In the genomic region with DNA sequence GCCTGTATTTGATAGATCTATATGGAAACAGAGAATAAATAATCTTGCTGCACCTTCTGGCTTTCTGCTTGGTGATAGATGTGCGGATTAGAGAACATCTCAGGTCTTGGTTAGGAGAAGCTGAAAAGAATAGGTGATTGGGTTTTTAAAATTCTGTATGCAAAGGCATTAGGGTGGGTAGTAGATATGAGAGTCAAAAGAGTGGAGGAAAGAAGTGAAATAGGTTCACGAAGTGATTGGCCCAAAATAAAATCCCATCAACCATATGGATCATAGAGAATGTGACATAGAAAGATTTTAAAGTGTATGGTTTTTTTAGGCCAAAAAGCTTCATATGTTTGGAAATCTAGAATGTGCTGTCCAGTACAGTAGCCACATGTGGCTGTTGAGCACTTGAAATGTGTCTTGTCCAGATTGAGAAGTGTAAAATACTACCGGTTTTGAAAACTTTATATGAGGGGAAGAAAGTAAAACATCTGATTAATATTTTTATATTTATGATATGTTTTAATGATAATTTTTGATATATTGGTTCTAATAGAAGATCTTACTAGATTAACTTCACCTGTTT, we compare ENCODE assay signal across 8 cellular contexts. TPM values are rescaled to one million over a fixed set of nuclear protein-coding genes. Genes with fewer than 3 reads are reported as not detected.
DNase-seq lines count a peak whose midpoint lies in the region; ATAC-seq and TF ChIP-seq lines count a peak whose summit lies in the region.

No MANE protein-coding gene starts in this region.

- peak overlapping the region; percentile 92 for H3K4me3 ChIP-seq in adipocyte (ENCODE audit: low read length)
- H3K4me3 ChIP-seq in upper lobe of left lung = peak overlapping the region in 3 of 4 donors; percentile 68 to 80 (median 74)

- peaks cover 37% of the 10 kb centered on the region for H3K4me1 Mint-ChIP-seq in activated naive CD4-positive, alpha-beta T cell treated with anti-CD3 and anti-CD28 coated beads for 36 hours (ENCODE audit: low read depth)
- peaks cover 41% of the 10 kb centered on the region for H3K4me1 Mint-ChIP-seq in memory B cell

- H3K4me1 ChIP-seq in adipocyte (ENCODE audit: control insufficient read depth, insufficient read depth, low read length) = peaks cover 57% of the 10 kb centered on the region
- H3K4me1 ChIP-seq in upper lobe of left lung = peaks cover 47 to 67% (median 54%) of the 10 kb centered on the region in 4 donors

- CTCF ChIA-PET in activated naive CD4-positive, alpha-beta T cell treated with anti-CD3 and anti-CD28 coated beads for 36 hours (lab: Charles Lee) = interaction anchor here (1.2 to 1.9 kb wide), 3 partner anchors 11 to 71 kb away, joined by 3 to 5 read pairs (median 4); no protein-coding TSS in a partner anchor

- H3K27ac ChIP-seq in upper lobe of left lung = peak overlapping the region; percentile 97 to 100 (median 98)

- no peak for DNase-seq in activated naive CD4-positive, alpha-beta T cell treated with anti-CD3 and anti-CD28 coated beads for 36 hours
- no peak for DNase-seq in activated naive CD4-positive, alpha-beta T cell treated with Interleukin-2 at 50 U/mL for 16 hours
- DNase-seq in adipocyte (ENCODE audit: low read depth) = peak; percentile 47
- no peak for DNase-seq in memory B cell (ENCODE audit: low spot score in 2 of 2)
- DNase-seq in upper lobe of left lung = no peak
- no peak for DNase-seq in NCI-H1417 treated with DMSO at 0.1 percent for 48 hours (lab: John Stamatoyannopoulos, UW)
- DNase-seq in NCI-H2171 (lab: John Stamatoyannopoulos, UW) = no peak

- ATAC-seq in memory B cell (ENCODE audit: low read depth) (no peak), upper lobe of left lung (ENCODE audit: low FRiP score in 2 of 2) (no peak), HG03135 (IDR thresholded peaks at IDR 0.05; ENCODE audit: unreplicated experiment) (no peak)

- H3K27me3 ChIP-seq in adipocyte (replicated peaks; ENCODE audit: control insufficient read depth, insufficient read depth, low read length) (no peaks in the 10 kb centered on the region), upper lobe of left lung (no peaks in the 10 kb centered on the region)

- H3K4me3 Mint-ChIP-seq in activated naive CD4-positive, alpha-beta T cell treated with anti-CD3 and anti-CD28 coated beads for 36 hours = peak overlapping the region; percentile 81
- peak overlapping the region; percentile 92 for H3K4me3 Mint-ChIP-seq in memory B cell

- no peak for TF ChIP-seq CTCF in upper lobe of left lung (IDR thresholded peaks at IDR 0.05)

- no peak for TF ChIP-seq POLR2A in upper lobe of left lung (IDR thresholded peaks at IDR 0.05)

- no peak for TF ChIP-seq EP300 in upper lobe of left lung (IDR thresholded peaks at IDR 0.05)

- H3K9me3 Mint-ChIP-seq in activated naive CD4-positive, alpha-beta T cell treated with anti-CD3 and anti-CD28 coated beads for 36 hours = no peaks in the 10 kb centered on the region
- peaks cover 1% of the 10 kb centered on the region for H3K9me3 Mint-ChIP-seq in memory B cell

- H3K36me3 ChIP-seq in adipocyte (ENCODE audit: control insufficient read depth, insufficient read depth, low read length, severe bottlenecking) (no peaks in the 10 kb centered on the region), upper lobe of left lung (no peaks in the 10 kb centered on the region)

- H3K9me3 ChIP-seq in adipocyte (ENCODE audit: control insufficient read depth, low read length) (no peaks in the 10 kb centered on the region), upper lobe of left lung (no peaks in the 10 kb centered on the region)

- H3K27me3 Mint-ChIP-seq in activated naive CD4-positive, alpha-beta T cell treated with anti-CD3 and anti-CD28 coated beads for 36 hours (ENCODE audit: low read depth) = no peaks in the 10 kb centered on the region
- no peaks in the 10 kb centered on the region for H3K27me3 Mint-ChIP-seq in memory B cell

- 17 to 22% methylated on average over 3 of the region's 3 CpGs for WGBS in upper lobe of left lung, 2 donors

- intact Hi-C loops in activated naive CD4-positive, alpha-beta T cell treated with anti-CD3 and anti-CD28 coated beads for 36 hours (cut with micrococcal nuclease) = loop anchor here (1.0 to 5.0 kb wide), 2 partner anchors 31 to 1069 kb away; a partner anchor contains a TSS

- peak overlapping the region; percentile 99 for H3K9ac ChIP-seq in adipocyte (ENCODE audit: low read length)

- peak overlapping the region; percentile 91 for H3K27ac Mint-ChIP-seq in activated naive CD4-positive, alpha-beta T cell treated with anti-CD3 and anti-CD28 coated beads for 36 hours
- H3K27ac Mint-ChIP-seq in memory B cell = peak overlapping the region; percentile 93

- H3K36me3 Mint-ChIP-seq in activated naive CD4-positive, alpha-beta T cell treated with anti-CD3 and anti-CD28 coated beads for 36 hours (ENCODE audit: low read depth) = peaks cover 45% of the 10 kb centered on the region
- peaks cover 5% of the 10 kb centered on the region for H3K36me3 Mint-ChIP-seq in memory B cell

RNA-seq across cellular contexts. Expression of a gene that starts 2.8 kb away (rescaled TPM):
- 100 to 1,000 TPM; 387 to 391 TPM for total RNA-seq in activated naive CD4-positive, alpha-beta T cell treated with anti-CD3 and anti-CD28 coated beads for 36 hours
- total RNA-seq in upper lobe of left lung = 100 to 1,000 TPM; 231 to 506 (median 357) TPM
